ENCODE assay signal across 2 cellular contexts in the genomic region with DNA sequence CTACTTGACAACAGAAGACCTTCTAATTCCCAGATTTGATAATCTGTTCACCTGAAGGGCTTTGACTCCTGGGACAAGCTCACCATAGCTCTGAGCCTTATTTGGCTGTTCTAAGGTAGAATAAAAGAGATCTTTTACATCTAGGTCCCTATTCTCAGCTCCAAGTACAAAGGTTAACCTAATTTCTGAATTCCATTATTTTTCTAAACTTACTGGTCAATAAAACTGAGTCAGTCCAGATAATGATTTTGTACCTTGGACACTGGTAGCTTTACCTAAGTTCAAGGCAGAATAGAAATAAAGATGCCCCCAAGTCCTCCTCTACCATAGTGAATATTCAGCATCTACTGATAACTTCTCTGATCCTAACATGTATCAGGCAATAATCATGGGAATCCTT.
TF ChIP-seq lines count a peak whose summit lies in the region.

No MANE protein-coding gene starts in this region.

TF ChIP-seq in liver, 16 proteins besides CTCF, POLR2A, EP300 and RAD21:
- TF ChIP-seq, protein P1, sequence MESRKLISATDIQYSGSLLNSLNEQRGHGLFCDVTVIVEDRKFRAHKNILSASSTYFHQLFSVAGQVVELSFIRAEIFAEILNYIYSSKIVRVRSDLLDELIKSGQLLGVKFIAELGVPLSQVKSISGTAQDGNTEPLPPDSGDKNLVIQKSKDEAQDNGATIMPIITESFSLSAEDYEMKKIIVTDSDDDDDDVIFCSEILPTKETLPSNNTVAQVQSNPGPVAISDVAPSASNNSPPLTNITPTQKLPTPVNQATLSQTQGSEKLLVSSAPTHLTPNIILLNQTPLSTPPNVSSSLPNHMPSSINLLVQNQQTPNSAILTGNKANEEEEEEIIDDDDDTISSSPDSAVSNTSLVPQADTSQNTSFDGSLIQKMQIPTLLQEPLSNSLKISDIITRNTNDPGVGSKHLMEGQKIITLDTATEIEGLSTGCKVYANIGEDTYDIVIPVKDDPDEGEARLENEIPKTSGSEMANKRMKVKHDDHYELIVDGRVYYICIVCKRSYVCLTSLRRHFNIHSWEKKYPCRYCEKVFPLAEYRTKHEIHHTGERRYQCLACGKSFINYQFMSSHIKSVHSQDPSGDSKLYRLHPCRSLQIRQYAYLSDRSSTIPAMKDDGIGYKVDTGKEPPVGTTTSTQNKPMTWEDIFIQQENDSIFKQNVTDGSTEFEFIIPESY (IDR thresholded peaks at IDR 0.05): no peak
- TF ChIP-seq FOXA1 (IDR thresholded peaks at IDR 0.05): no peak
- TF ChIP-seq HNF4A (conservative IDR thresholded peaks at IDR 0.05): peak; percentile 83 to 87
- TF ChIP-seq HNF4G (IDR thresholded peaks at IDR 0.05): peak; percentile 40
- TF ChIP-seq SP1 (IDR thresholded peaks at IDR 0.05): peak; percentile 32
- peak in 1 of 2 donors; percentile 33 for TF ChIP-seq JUND (IDR thresholded peaks at IDR 0.05)
- no peak for TF ChIP-seq TAF1 (conservative IDR thresholded peaks at IDR 0.05)
- TF ChIP-seq ATF3 (IDR thresholded peaks at IDR 0.05): no peak
- no peak for TF ChIP-seq YY1 (IDR thresholded peaks at IDR 0.05)
- TF ChIP-seq RXRA (IDR thresholded peaks at IDR 0.05): peak; percentile 40 to 54

TF ChIP-seq in HepG2, 621 proteins besides CTCF, POLR2A, EP300 and RAD21:
- TF ChIP-seq ZNF34 (CRISPR knock-in tag; IDR thresholded peaks at IDR 0.05; ENCODE audit: borderline replicate concordance): no peak
- no peak for TF ChIP-seq PHF21A (CRISPR knock-in tag; IDR thresholded peaks at IDR 0.05)
- no peak for TF ChIP-seq TEAD3 (CRISPR knock-in tag; optimal IDR thresholded peaks at IDR 0.05; ENCODE audit: borderline replicate concordance)
- TF ChIP-seq, protein P2, sequence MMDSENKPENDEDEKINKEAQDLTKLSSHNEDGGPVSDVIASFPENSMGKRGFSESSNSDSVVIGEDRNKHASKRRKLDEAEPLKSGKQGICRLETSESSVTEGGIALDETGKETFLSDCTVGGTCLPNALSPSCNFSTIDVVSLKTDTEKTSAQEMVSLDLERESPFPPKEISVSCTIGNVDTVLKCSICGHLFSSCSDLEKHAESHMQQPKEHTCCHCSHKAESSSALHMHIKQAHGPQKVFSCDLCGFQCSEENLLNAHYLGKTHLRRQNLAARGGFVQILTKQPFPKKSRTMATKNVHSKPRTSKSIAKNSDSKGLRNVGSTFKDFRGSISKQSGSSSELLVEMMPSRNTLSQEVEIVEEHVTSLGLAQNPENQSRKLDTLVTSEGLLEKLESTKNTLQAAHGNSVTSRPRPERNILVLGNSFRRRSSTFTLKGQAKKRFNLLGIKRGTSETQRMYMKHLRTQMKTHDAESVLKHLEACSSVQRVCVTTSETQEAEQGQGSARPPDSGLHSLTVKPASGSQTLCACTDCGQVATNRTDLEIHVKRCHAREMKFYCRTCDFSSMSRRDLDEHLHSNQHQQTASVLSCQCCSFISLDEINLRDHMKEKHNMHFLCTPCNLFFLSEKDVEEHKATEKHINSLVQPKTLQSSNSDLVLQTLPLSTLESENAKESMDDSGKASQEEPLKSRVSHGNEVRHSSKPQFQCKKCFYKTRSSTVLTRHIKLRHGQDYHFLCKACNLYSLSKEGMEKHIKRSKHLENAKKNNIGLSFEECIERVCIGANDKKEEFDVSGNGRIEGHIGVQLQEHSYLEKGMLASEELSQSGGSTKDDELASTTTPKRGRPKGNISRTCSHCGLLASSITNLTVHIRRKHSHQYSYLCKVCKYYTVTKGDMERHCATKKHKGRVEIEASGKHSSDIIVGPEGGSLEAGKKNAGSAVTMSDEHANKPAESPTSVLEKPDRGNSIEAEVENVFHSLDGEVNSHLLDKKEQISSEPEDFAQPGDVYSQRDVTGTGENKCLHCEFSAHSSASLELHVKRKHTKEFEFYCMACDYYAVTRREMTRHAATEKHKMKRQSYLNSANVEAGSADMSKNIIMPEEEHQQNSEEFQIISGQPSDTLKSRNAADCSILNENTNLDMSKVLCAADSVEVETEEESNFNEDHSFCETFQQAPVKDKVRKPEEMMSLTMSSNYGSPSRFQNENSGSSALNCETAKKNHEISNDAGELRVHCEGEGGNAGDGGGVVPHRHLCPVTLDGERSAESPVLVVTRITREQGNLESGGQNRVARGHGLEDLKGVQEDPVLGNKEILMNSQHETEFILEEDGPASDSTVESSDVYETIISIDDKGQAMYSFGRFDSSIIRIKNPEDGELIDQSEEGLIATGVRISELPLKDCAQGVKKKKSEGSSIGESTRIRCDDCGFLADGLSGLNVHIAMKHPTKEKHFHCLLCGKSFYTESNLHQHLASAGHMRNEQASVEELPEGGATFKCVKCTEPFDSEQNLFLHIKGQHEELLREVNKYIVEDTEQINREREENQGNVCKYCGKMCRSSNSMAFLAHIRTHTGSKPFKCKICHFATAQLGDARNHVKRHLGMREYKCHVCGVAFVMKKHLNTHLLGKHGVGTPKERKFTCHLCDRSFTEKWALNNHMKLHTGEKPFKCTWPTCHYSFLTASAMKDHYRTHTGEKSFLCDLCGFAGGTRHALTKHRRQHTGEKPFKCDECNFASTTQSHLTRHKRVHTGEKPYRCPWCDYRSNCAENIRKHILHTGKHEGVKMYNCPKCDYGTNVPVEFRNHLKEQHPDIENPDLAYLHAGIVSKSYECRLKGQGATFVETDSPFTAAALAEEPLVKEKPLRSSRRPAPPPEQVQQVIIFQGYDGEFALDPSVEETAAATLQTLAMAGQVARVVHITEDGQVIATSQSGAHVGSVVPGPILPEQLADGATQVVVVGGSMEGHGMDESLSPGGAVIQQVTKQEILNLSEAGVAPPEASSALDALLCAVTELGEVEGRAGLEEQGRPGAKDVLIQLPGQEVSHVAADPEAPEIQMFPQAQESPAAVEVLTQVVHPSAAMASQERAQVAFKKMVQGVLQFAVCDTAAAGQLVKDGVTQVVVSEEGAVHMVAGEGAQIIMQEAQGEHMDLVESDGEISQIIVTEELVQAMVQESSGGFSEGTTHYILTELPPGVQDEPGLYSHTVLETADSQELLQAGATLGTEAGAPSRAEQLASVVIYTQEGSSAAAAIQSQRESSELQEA (CRISPR knock-in tag; IDR thresholded peaks at IDR 0.05; ENCODE audit: not compliant biosample characterization): no peak
- TF ChIP-seq CBFB (CRISPR knock-in tag; IDR thresholded peaks at IDR 0.05): no peak
- no peak for TF ChIP-seq SMAD9 (CRISPR knock-in tag; IDR thresholded peaks at IDR 0.05)
- TF ChIP-seq SP1 (IDR thresholded peaks at IDR 0.05): no peak
- no peak for TF ChIP-seq SP1 (CRISPR knock-in tag; IDR thresholded peaks at IDR 0.05)
- TF ChIP-seq ZFP41 (CRISPR knock-in tag; IDR thresholded peaks at IDR 0.05; ENCODE audit: borderline replicate concordance): no peak
- TF ChIP-seq SUZ12 (IDR thresholded peaks at IDR 0.05; ENCODE audit: low read depth, low read length): no peak
- no peak for TF ChIP-seq MXD4 (CRISPR knock-in tag; IDR thresholded peaks at IDR 0.05)
- no peak for TF ChIP-seq KDM1A (CRISPR knock-in tag; IDR thresholded peaks at IDR 0.05)
- TF ChIP-seq, protein P3, sequence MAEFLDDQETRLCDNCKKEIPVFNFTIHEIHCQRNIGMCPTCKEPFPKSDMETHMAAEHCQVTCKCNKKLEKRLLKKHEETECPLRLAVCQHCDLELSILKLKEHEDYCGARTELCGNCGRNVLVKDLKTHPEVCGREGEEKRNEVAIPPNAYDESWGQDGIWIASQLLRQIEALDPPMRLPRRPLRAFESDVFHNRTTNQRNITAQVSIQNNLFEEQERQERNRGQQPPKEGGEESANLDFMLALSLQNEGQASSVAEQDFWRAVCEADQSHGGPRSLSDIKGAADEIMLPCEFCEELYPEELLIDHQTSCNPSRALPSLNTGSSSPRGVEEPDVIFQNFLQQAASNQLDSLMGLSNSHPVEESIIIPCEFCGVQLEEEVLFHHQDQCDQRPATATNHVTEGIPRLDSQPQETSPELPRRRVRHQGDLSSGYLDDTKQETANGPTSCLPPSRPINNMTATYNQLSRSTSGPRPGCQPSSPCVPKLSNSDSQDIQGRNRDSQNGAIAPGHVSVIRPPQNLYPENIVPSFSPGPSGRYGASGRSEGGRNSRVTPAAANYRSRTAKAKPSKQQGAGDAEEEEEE (CRISPR knock-in tag; IDR thresholded peaks at IDR 0.05; ENCODE audit: borderline replicate concordance): no peak
- no peak for TF ChIP-seq ZBTB4 (CRISPR knock-in tag; IDR thresholded peaks at IDR 0.05; ENCODE audit: borderline replicate concordance)
- TF ChIP-seq MATR3 (CRISPR knock-in tag; IDR thresholded peaks at IDR 0.05): no peak
- TF ChIP-seq ZNF883 (CRISPR knock-in tag; IDR thresholded peaks at IDR 0.05; ENCODE audit: not compliant biosample characterization): no peak
- TF ChIP-seq FOXO1 (CRISPR knock-in tag; IDR thresholded peaks at IDR 0.05): no peak
- TF ChIP-seq ZC3H13 (CRISPR knock-in tag; IDR thresholded peaks at IDR 0.05): no peak
TF ChIP-seq in HepG2: peak in this region for 0.
